ENCODE assay signal across 8 cellular contexts in the genomic region with DNA sequence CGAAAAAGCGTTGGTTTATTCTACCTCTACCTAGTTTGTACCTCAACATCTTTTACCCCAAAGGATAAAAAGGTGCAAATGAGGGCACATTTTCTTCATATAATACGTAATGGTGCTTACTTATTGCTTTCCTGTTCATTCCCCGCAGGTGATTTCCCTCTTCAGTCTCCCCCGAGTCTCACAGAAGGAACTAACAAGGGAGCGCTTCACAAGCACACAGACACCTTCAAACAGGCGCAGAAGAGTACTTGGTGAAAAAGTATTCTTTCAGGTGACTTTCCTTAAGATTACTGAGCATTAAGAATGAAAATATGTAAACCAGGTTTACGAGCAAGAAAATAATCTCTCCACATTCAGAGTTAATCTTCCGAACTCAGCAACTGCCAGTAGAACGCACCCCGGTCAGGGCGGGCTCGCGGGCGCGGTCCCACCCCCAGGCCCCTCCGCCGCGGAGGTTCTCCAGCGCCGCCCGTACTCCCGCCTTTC. TPM values are rescaled to one million over a fixed set of nuclear protein-coding genes. Genes with fewer than 3 reads are reported as not detected.
DNase-seq lines count a peak whose midpoint lies in the region; ATAC-seq, FAIRE-seq and TF ChIP-seq lines count a peak whose summit lies in the region.

No MANE protein-coding gene starts in this region.

- peak overlapping the region; percentile 22; the same call in 1 of the 2 replicates for H4K8ac ChIP-seq in H1 (ENCODE audit: extremely low read depth, insufficient read depth, low read length)

- H4K5ac ChIP-seq in H1 (ENCODE audit: insufficient read length, low read depth, low read length): no peak overlapping the region

- H3F3A ChIP-seq in PC-3 (ENCODE audit: low read length, unreplicated experiment) (no peaks in the 10 kb centered on the region), neural progenitor cell (ENCODE audit: low read depth) (peaks cover 21% of the 10 kb centered on the region)

- H3K4me2 ChIP-seq in A549 (peak overlapping the region; percentile 96), PC-3 (ENCODE audit: low read length) (peak overlapping the region; percentile 83), H1 (ENCODE audit: insufficient read depth in 1 of 2, low read depth in 2 of 2, low read length in 2 of 2) (peak overlapping the region; percentile 83 to 89), neural progenitor cell (peak overlapping the region; percentile 83)

- TF ChIP-seq EP300 in A549 (IDR thresholded peaks at IDR 0.05) (no peak), H1 (IDR thresholded peaks at IDR 0.05; ENCODE audit: borderline replicate concordance in 1 of 2, low read depth in 2 of 2, low read length in 2 of 2) (no peak)

- POLR2A ChIA-PET in A549 (lab: Yijun Ruan, JAX): interaction anchor here (1.0 kb wide), 1 partner anchor 22 kb away, joined by 4 read pairs; no protein-coding TSS in a partner anchor
- POLR2A ChIA-PET in PC-3 (lab: Charles Lee; ENCODE audit: unreplicated experiment): interaction anchor here (0.6 to 0.7 kb wide), 2 partner anchors 126 to 637 kb away, joined by 3 read pairs; no protein-coding TSS in a partner anchor
- POLR2A ChIA-PET in H1 (lab: Charles Lee; ENCODE audit: partially characterized antibody): interaction anchor here (0.6 kb wide), 1 partner anchor 231 kb away, joined by 4 read pairs; no protein-coding TSS in a partner anchor

- H3K9me3 ChIP-seq in A549 (no peaks in the 10 kb centered on the region), PC-3 (ENCODE audit: low read length) (no peaks in the 10 kb centered on the region), H1 (ENCODE audit: insufficient read depth in 2 of 2, low read depth in 1 of 2, low read length in 1 of 2) (no peaks in the 10 kb centered on the region), neural progenitor cell (ENCODE audit: low read depth) (no peaks in the 10 kb centered on the region)

- H3K79me2 ChIP-seq in PC-3 (ENCODE audit: low read length): peaks cover 17% of the 10 kb centered on the region
- H3K79me2 ChIP-seq in H1 (ENCODE audit: control insufficient read depth in 1 of 2, insufficient read depth in 2 of 2, low read length in 2 of 2): 0 out of 4 replicates have a peak, but pooled peaks cover 0 to 9% of the 10 kb centered on the region in 2 experiments
- peaks cover 8% of the 10 kb centered on the region for H3K79me2 ChIP-seq in neural progenitor cell (ENCODE audit: low read depth)

- H3K27ac ChIP-seq in A549: peak overlapping the region; percentile 87 to 93
- H3K27ac ChIP-seq in PC-3 (ENCODE audit: low read length): no peak overlapping the region
- peak overlapping the region; percentile 83; the same call in 1 of the 2 replicates for H3K27ac ChIP-seq in H1 (ENCODE audit: low read depth, low read length)
- no peak overlapping the region for H3K27ac ChIP-seq in neural progenitor cell

- no peak overlapping the region for H2BK20ac ChIP-seq in H1 (ENCODE audit: low read length)

- no peak overlapping the region for H2BK15ac ChIP-seq in H1 (ENCODE audit: low read length)

- H2AFZ ChIP-seq in PC-3 (ENCODE audit: low read length): peak overlapping the region; percentile 95
- peak overlapping the region; percentile 73 for H2AFZ ChIP-seq in H1 (ENCODE audit: low read length)
- H2AFZ ChIP-seq in neural progenitor cell (replicated peaks): peak overlapping the region; percentile 100

- peaks cover 17% of the 10 kb centered on the region for H3K4me1 Mint-ChIP-seq in neural progenitor cell

- H2BK5ac ChIP-seq in H1 (ENCODE audit: low read depth, low read length): no peak overlapping the region

- no peaks in the 10 kb centered on the region for H4K20me1 ChIP-seq in PC-3 (ENCODE audit: low read length)
- H4K20me1 ChIP-seq in H1 (replicated peaks in 1 of 2; ENCODE audit: control insufficient read depth in 1 of 2, insufficient read depth in 2 of 2, low read length in 2 of 2): no peaks in the 10 kb centered on the region
- peaks cover 3% of the 10 kb centered on the region for H4K20me1 ChIP-seq in neural progenitor cell (ENCODE audit: low read depth)

- H3K27me3 ChIP-seq in PC-3 (ENCODE audit: low read length): no peaks in the 10 kb centered on the region
- no peaks in the 10 kb centered on the region for H3K27me3 ChIP-seq in H1 (replicated peaks in 1 of 4; ENCODE audit: control insufficient read depth in 3 of 4, extremely low read depth in 1 of 4, insufficient read depth in 3 of 4, low read length in 3 of 4)
- peaks cover 15% of the 10 kb centered on the region for H3K27me3 ChIP-seq in neural progenitor cell

- peak; percentile 9 to 21; a peak in 5 of 6 replicates for ATAC-seq in A549
- peak; percentile 15 for ATAC-seq in GM18907 (IDR thresholded peaks at IDR 0.05; ENCODE audit: unreplicated experiment)
- ATAC-seq in PC-3: peak; percentile 7
- ATAC-seq in HG03095 (IDR thresholded peaks at IDR 0.05; ENCODE audit: unreplicated experiment): no peak

- intact Hi-C loops in PC-3 (cut with micrococcal nuclease): loop anchor here (10.0 kb wide), 1 partner anchor 144 kb away; no protein-coding TSS in a partner anchor

- H3K27ac Mint-ChIP-seq in neural progenitor cell: no peak overlapping the region

- DNase-seq in A549 (ENCODE audit: low read depth in 1 of 2, low spot score in 1 of 2) (peak in 1 of 2 experiments; percentile 15), PC-3 (no peak), H1 (ENCODE audit: low read depth in 1 of 2, low spot score in 2 of 2) (no peak), neural progenitor cell (ENCODE audit: low spot score) (no peak), GM19239 (ENCODE audit: insufficient read length, low spot score) (no peak), RPMI8226 (no peak)

- no peaks in the 10 kb centered on the region for H3K36me3 ChIP-seq in PC-3 (ENCODE audit: low read depth, low read length)
- no peaks in the 10 kb centered on the region for H3K36me3 ChIP-seq in H1 (ENCODE audit: control insufficient read depth in 2 of 4, insufficient read depth in 4 of 4, low read length in 3 of 4)
- H3K36me3 ChIP-seq in neural progenitor cell: no peaks in the 10 kb centered on the region

- H3K23ac ChIP-seq in H1 (ENCODE audit: insufficient read length): no peak overlapping the region

- H3K27me3 Mint-ChIP-seq in neural progenitor cell (ENCODE audit: insufficient read depth, low read depth): peaks cover 3% of the 10 kb centered on the region

- H3K4me3 ChIP-seq in A549 (peak overlapping the region; percentile 93), PC-3 (ENCODE audit: low read length) (peak overlapping the region; percentile 96), H1 (ENCODE audit: extremely low read depth in 1 of 4, insufficient read depth in 2 of 4, low read depth in 3 of 4, low read length in 4 of 4) (peak overlapping the region; percentile 78 to 94 (median 86)), neural progenitor cell (peak overlapping the region; percentile 85)

- peaks cover 1% of the 10 kb centered on the region for H3K36me3 Mint-ChIP-seq in neural progenitor cell

- H3K4ac ChIP-seq in H1 (replicated peaks; ENCODE audit: insufficient read length, low read depth, low read length): no peak overlapping the region

- CTCF ChIA-PET in A549 (lab: Yijun Ruan, JAX): no interaction called here
- CTCF ChIA-PET in PC-3 (lab: Charles Lee): no interaction called here
- CTCF ChIA-PET in H1 (lab: Charles Lee; ENCODE audit: partially characterized antibody): no interaction called here

- TF ChIP-seq RAD21 in A549 (conservative IDR thresholded peaks at IDR 0.05 in 1 of 2, IDR thresholded peaks at IDR 0.05 in 1 of 2): no peak
- no peak for TF ChIP-seq RAD21 in H1 (IDR thresholded peaks at IDR 0.05 in 1 of 2, conservative IDR thresholded peaks at IDR 0.05 in 1 of 2; ENCODE audit: low read depth in 2 of 2, low read length in 2 of 2)

- no peak overlapping the region for H4K91ac ChIP-seq in H1 (replicated peaks; ENCODE audit: insufficient read length, low read length)

- no peak overlapping the region for H2AK5ac ChIP-seq in H1 (ENCODE audit: low read depth, low read length)

- TF ChIP-seq POLR2A in A549 (IDR thresholded peaks at IDR 0.05; ENCODE audit: low read length) (no peak), H1 (IDR thresholded peaks at IDR 0.05; ENCODE audit: control extremely low read depth in 1 of 2, low read depth in 2 of 2, low read length in 2 of 2) (no peak)

- H3K4me1 ChIP-seq in A549: peaks cover 11% of the 10 kb centered on the region
- peaks cover 18% of the 10 kb centered on the region for H3K4me1 ChIP-seq in PC-3 (ENCODE audit: insufficient read depth, low read length)
- H3K4me1 ChIP-seq in H1 (replicated peaks in 1 of 4; ENCODE audit: control insufficient read depth in 3 of 4, insufficient read depth in 4 of 4, low read length in 3 of 4): peaks cover 0 to 5% (median 4%) of the 10 kb centered on the region in 4 experiments; a peak in 4 of 7 replicates
- H3K4me1 ChIP-seq in neural progenitor cell: peaks cover 7% of the 10 kb centered on the region

- no peak overlapping the region for H3K56ac ChIP-seq in H1 (replicated peaks; ENCODE audit: insufficient read length, low read depth, low read length)

- H3K18ac ChIP-seq in H1 (ENCODE audit: extremely low read depth, low read length): no peak overlapping the region

- FAIRE-seq in A549 (lab: Jason Lieb, UNC): no peak
- FAIRE-seq in H1 (lab: Jason Lieb, UNC): no peak
- FAIRE-seq in GM19239 (lab: Jason Lieb, UNC): no peak

- H3K23me2 ChIP-seq in H1 (ENCODE audit: low read depth, low read length): peaks cover 9% of the 10 kb centered on the region; the same call in 1 of the 2 replicates

- TF ChIP-seq CTCF in A549 (IDR thresholded peaks at IDR 0.05) (no peak), PC-3 (conservative IDR thresholded peaks at IDR 0.05; ENCODE audit: low read depth, low read length) (no peak), H1 (IDR thresholded peaks at IDR 0.05; ENCODE audit: control extremely low read depth in 1 of 3, insufficient read depth in 1 of 3, low read depth in 1 of 3, low read length in 3 of 3) (no peak), neural progenitor cell (IDR thresholded peaks at IDR 0.05) (no peak)

- H3K79me1 ChIP-seq in H1 (ENCODE audit: low read depth, low read length): no peaks in the 10 kb centered on the region

- H2BK12ac ChIP-seq in H1 (ENCODE audit: low read depth, low read length): no peak overlapping the region

- 6% methylated on average over 17 of the region's 23 CpGs for whole genome bisulfite sequencing in A549 (ENCODE audit: missing lambda C conversion rate)
- WGBS in H1 (ENCODE audit: extremely low coverage in 1 of 2, insufficient coverage in 1 of 2, insufficient read length in 1 of 2, insufficient replicate concordance in 2 of 2, low coverage in 1 of 2, low lambda C conversion rate in 2 of 2, missing lambda C conversion rate in 1 of 2), 2 experiments: 4% methylated on average over 19 of the region's 23 CpGs; no CpG with 5 or more reads in 1 of the 2 experiments

- no peak overlapping the region for H3K14ac ChIP-seq in H1 (ENCODE audit: insufficient read length)

- no peak overlapping the region for H2BK120ac ChIP-seq in H1 (replicated peaks; ENCODE audit: low read depth, low read length)

- H3K4me3 Mint-ChIP-seq in neural progenitor cell: peak overlapping the region; percentile 90

- no TSS peak for BruUV-seq in PC-3 (replicated peaks; lab: Mats Ljungman, UMichigan)

- no peaks in the 10 kb centered on the region for H3K9me2 ChIP-seq in PC-3 (replicated peaks; ENCODE audit: low read length)

- no peaks in the 10 kb centered on the region for H3K9me3 Mint-ChIP-seq in neural progenitor cell

- H3K9ac ChIP-seq in PC-3 (ENCODE audit: low read length): peak overlapping the region; percentile 53
- H3K9ac ChIP-seq in H1 (replicated peaks in 1 of 4; ENCODE audit: extremely low read depth in 1 of 4, low read depth in 3 of 4, low read length in 3 of 4): peak overlapping the region; percentile 30 to 53 (median 36); a peak in 4 of 7 replicates
- H3K9ac ChIP-seq in neural progenitor cell: no peak overlapping the region

RNA-seq across cellular contexts. Expression of a gene that starts 0.5 kb away (rescaled TPM):
- polyA plus RNA-seq in A549 (2011; rRNA removed) (15.8 and 18.6 TPM in 2 replicates), A549 (2017; fragmentation: RNase III; extraction: RNeasy Plus Mini Kit Qiagen cat#74134 plus additional on column Dnase treatment) (7.6 to 8.2 TPM (median 8.0 TPM) in 3 replicates), H1 (2011; rRNA removed) (20.8 and 33.3 TPM in 2 replicates)
- polyA plus RNA-seq in A549 (2012; cell fraction: cytosol; rRNA removed): 3.8 and 4.5 TPM in 2 replicates
- polyA plus RNA-seq in A549 (2012; cell fraction: nucleus; rRNA removed): 3.8 and 5.5 TPM in 2 replicates
- 35.9 and 44.4 TPM in 2 replicates for polyA minus RNA-seq in A549 (2011; rRNA and poly(A)+ RNA removed)
- total RNA-seq in PC-3 (2014; rRNA removed) (11.8 and 24.4 TPM in 2 replicates), neural progenitor cell (ENCODE audit: low replicate concordance) (23.5 and 46.0 TPM in 2 replicates)
- 156 and 166 TPM in 2 replicates for total RNA-seq in H1 (2021; fragmentation: NEBNext Ultra II Directional; extraction: Animal tissue kit (Norgen Biotek cat#: 25700))
- polyA plus RNA-seq in H1 (2011; cell fraction: cytosol; rRNA removed): 44.2 TPM
- 20.3 TPM for polyA plus RNA-seq in H1 (2011; cell fraction: nucleus; rRNA removed)
- 75.5 to 92.5 TPM (median 87.1 TPM) in 4 replicates for polyA plus RNA-seq in H1 (2012, experiment 1 of 2)
- polyA plus RNA-seq in H1 (2012, experiment 2 of 2): 8.1 TPM
- polyA plus RNA-seq in H1 (2013, experiment 1 of 2): 42.4 TPM
- 38.9 TPM for polyA plus RNA-seq in H1 (2013, experiment 2 of 2)
- polyA minus RNA-seq in H1 (2011; rRNA and poly(A)+ RNA removed): 142 and 144 TPM in 2 replicates
- 62.2 TPM for polyA minus RNA-seq in H1 (2011; cell fraction: cytosol; rRNA and poly(A)+ RNA removed)
- polyA minus RNA-seq in H1 (2011; cell fraction: nucleus; rRNA and poly(A)+ RNA removed): 131 TPM

Comparison
In these comparisons a context has a peak if more than half of its experiments do, and no peak if none do; other contexts are left out.
1. H3K27ac ChIP-seq: peak in A549 (2 of 2) and H1 (single experiment); none in PC-3 (single experiment) and neural progenitor cell (single experiment).
2. Peak in every context shown above with its lines, with median percentiles within 50 percentile points of each other: H3K4me2 ChIP-seq, H3K4me3 ChIP-seq and H2AFZ ChIP-seq.